ENCODE assay signal across 21 cellular contexts in genomic region chr18:50696436-50696835, GRCh38.
DNase-seq lines count a peak whose midpoint lies in the region; ATAC-seq and TF ChIP-seq lines count a peak whose summit lies in the region.
"Had no signal": no experiment of that assay in that cellular context is flagged by ENCODE, and none has a peak within 500 bp of the region (broad histone marks: within the 10 kb centered on the region; RNA-seq: fewer than 3 reads in every experiment).

No MANE protein-coding gene starts in this region.

- H3K9me3 ChIP-seq in sigmoid colon, result no peaks in the 10 kb centered on the region
- H3K9me3 ChIP-seq: tibial artery had no signal

- TF ChIP-seq POLR2A in sigmoid colon (IDR thresholded peaks at IDR 0.05), result no peak

- 64 to 67% methylated on average over 7 of the region's 7 CpGs for WGBS in sigmoid colon, 2 donors

- TF ChIP-seq EP300 in sigmoid colon (IDR thresholded peaks at IDR 0.05), result no peak

- no peaks in the 10 kb centered on the region for H3K4me1 ChIP-seq in sigmoid colon
- H3K4me1 ChIP-seq: tibial artery had no signal

- no peak overlapping the region for H3K27ac ChIP-seq in sigmoid colon
- H3K27ac ChIP-seq: coronary artery, tibial artery had no signal

- intact Hi-C loops in sigmoid colon (cut with DNase I), result no loop called here

- DNase-seq in NCI-H146 (lab: John Stamatoyannopoulos, UW) (peak; percentile 62), NCI-H146 treated with DMSO at 0.1 percent for 48 hours (lab: John Stamatoyannopoulos, UW; ENCODE audit: unreplicated experiment) (no peak), NCI-H748 (lab: John Stamatoyannopoulos, UW; ENCODE audit: unreplicated experiment) (peak; percentile 87), sigmoid colon (peak; percentile 50), A172 (ENCODE audit: low spot score) (no peak), omental fat pad (ENCODE audit: low spot score) (no peak)
- DNase-seq: 8988T; activated CD4-positive, alpha-beta T cell treated with anti-CD3 and anti-CD28 coated beads, Interleukin-2, amount 50 U/mL, for 48 hours; activated T-cell treated with anti-CD3 and anti-CD28 coated beads, Interleukin-2, amount 50 U/mL, for 1 hour; C1 segment of cervical spinal cord; DMS79; foreskin fibroblast; nephron progenitor cell; stimulated activated CD4-positive, alpha-beta T cell treated with anti-CD3 and anti-CD28 coated beads, Interleukin-12 subunit alpha, Interleukin-12 subunit beta, amount 100 ng/mL, for 4 hours; SW 1271; tibial artery had no signal

- H3K36me3 ChIP-seq in sigmoid colon, result no peaks in the 10 kb centered on the region
- H3K36me3 ChIP-seq: tibial artery had no signal

- TF ChIP-seq CTCF in sigmoid colon (IDR thresholded peaks at IDR 0.05) (no peak), omental fat pad (IDR thresholded peaks at IDR 0.05) (no peak)

- peak; percentile 21 for ATAC-seq in HG02763 (IDR thresholded peaks at IDR 0.05; ENCODE audit: unreplicated experiment)
- ATAC-seq in GM18519 (IDR thresholded peaks at IDR 0.05; ENCODE audit: low FRiP score, unreplicated experiment), result no peak
- no peak for ATAC-seq in omental fat pad (ENCODE audit: low FRiP score)
- ATAC-seq: activated naive CD4-positive, alpha-beta T cell treated with anti-CD3 and anti-CD28 coated beads, Interleukin-2, amount 50 U/mL, for 72 hours; stimulated activated effector memory CD8-positive, alpha-beta T cell treated with anti-CD3 and anti-CD28 coated beads, Interleukin-12 subunit alpha, Interleukin-12 subunit beta, amount 100 ng/mL, for 72 hours had no signal

- H3K27me3 ChIP-seq in sigmoid colon, result no peaks in the 10 kb centered on the region
- H3K27me3 ChIP-seq: tibial artery had no signal

- H3K4me3 ChIP-seq in sigmoid colon, result no peak overlapping the region
- H3K4me3 ChIP-seq: coronary artery, tibial artery had no signal

Comparison
In these comparisons a context has a peak if more than half of its experiments do, and no peak if none do; other contexts are left out.
1. DNase-seq: peak in NCI-H146 (single experiment), NCI-H748 (single experiment) and sigmoid colon (single experiment); none in NCI-H146 treated with DMSO at 0.1 percent for 48 hours (single experiment), A172 (single experiment) and omental fat pad (single experiment).